10 cellular contexts compared by ENCODE assay signal in genomic region chr12:50017047-50017446, GRCh38. TPM values are rescaled to one million over a fixed set of nuclear protein-coding genes. Genes with fewer than 3 reads are reported as not detected.
DNase-seq lines count a peak whose midpoint lies in the region; ATAC-seq and TF ChIP-seq lines count a peak whose summit lies in the region.
"Had no signal": no experiment of that assay in that cellular context is flagged by ENCODE, and none has a peak within 500 bp of the region (broad histone marks: within the 10 kb centered on the region; RNA-seq: fewer than 3 reads in every experiment).

No MANE protein-coding gene starts in this region.

- H3K27me3 ChIP-seq in Peyer's patch (no peaks in the 10 kb centered on the region), esophagus (ENCODE audit: control insufficient read depth in 1 of 2, insufficient read depth in 2 of 2, low read length in 2 of 2) (no peaks in the 10 kb centered on the region), transverse colon (no peaks in the 10 kb centered on the region)

- ATAC-seq in activated naive CD4-positive, alpha-beta T cell treated with anti-CD3 and anti-CD28 coated beads, Interleukin-2, amount 50 U/mL, for 72 hours = no peak
- no peak for ATAC-seq in GM18870 (IDR thresholded peaks at IDR 0.05; ENCODE audit: unreplicated experiment)

- 40 to 43% methylated on average over 5 of the region's 5 CpGs for WGBS in esophagus, 2 donors
- WGBS in mesodermal cell (ENCODE audit: insufficient coverage in 2 of 2), 2 experiments = 87 to 100% methylated on average over 3 of the region's 5 CpGs
- 73 to 100% methylated on average over 3 to 5 of the region's 5 CpGs for WGBS in transverse colon (ENCODE audit: low coverage in 1 of 2), 2 donors

- H3K4me1 ChIP-seq in Peyer's patch (no peaks in the 10 kb centered on the region), esophagus (ENCODE audit: control insufficient read depth in 2 of 2, insufficient read depth in 2 of 2, low read length in 1 of 2) (peaks cover 0 to 2% of the 10 kb centered on the region in 2 donors), mesodermal cell (ENCODE audit: control insufficient read depth, insufficient read depth, low read length, poor library complexity, severe bottlenecking) (no peaks in the 10 kb centered on the region), transverse colon (peaks cover 0 to 15% (median 0%) of the 10 kb centered on the region in 4 donors)

- no peaks in the 10 kb centered on the region for H3K9me3 Mint-ChIP-seq in activated naive CD4-positive, alpha-beta T cell treated with anti-CD3 and anti-CD28 coated beads, Interleukin-2, amount 50 U/mL, for 72 hours

- peaks cover 8 to 9% of the 10 kb centered on the region in 2 donors for H3K36me3 Mint-ChIP-seq in activated naive CD4-positive, alpha-beta T cell treated with anti-CD3 and anti-CD28 coated beads, Interleukin-2, amount 50 U/mL, for 72 hours

- H3K4me3 ChIP-seq in Peyer's patch (no peak overlapping the region), esophagus (ENCODE audit: low read depth in 1 of 2, low read length in 2 of 2) (no peak overlapping the region), mesodermal cell (ENCODE audit: extremely low read depth, insufficient read depth, low read length, poor library complexity, severe bottlenecking) (no peak overlapping the region), transverse colon (no peak overlapping the region)

- no peak for TF ChIP-seq CTCF in Peyer's patch (IDR thresholded peaks at IDR 0.05)
- TF ChIP-seq CTCF in transverse colon (IDR thresholded peaks at IDR 0.05) = no peak

- H3K27ac ChIP-seq in Peyer's patch (peak overlapping the region in 3 of 4 donors; percentile 21 to 76 (median 56)), esophagus (ENCODE audit: low read depth in 2 of 2, low read length in 1 of 2) (peak overlapping the region; percentile 11 to 60), mesodermal cell (ENCODE audit: low read depth, low read length, severe bottlenecking) (peak overlapping the region; percentile 57), transverse colon (peak overlapping the region; percentile 64 to 68 (median 66))

- no peak overlapping the region for H3K27ac Mint-ChIP-seq in activated naive CD4-positive, alpha-beta T cell treated with anti-CD3 and anti-CD28 coated beads, Interleukin-2, amount 50 U/mL, for 72 hours

- peak in 1 of 3 donors; percentile 73 for DNase-seq in Peyer's patch
- peak; percentile 47 for DNase-seq in transverse colon
- no peak for DNase-seq in activated naive CD4-positive, alpha-beta T cell treated with anti-CD3 and anti-CD28 coated beads, Interleukin-2, amount 50 U/mL, for 72 hours (ENCODE audit: low spot score in 2 of 2)
- DNase-seq in posterior vena cava (ENCODE audit: low spot score) = no peak
- DNase-seq in NCI-H2171 treated with DMSO at 0.1 percent for 48 hours (lab: John Stamatoyannopoulos, UW) = no peak
- DNase-seq: cortex of kidney; stimulated activated CD4-positive, alpha-beta T cell treated with anti-CD3 and anti-CD28 coated beads, Interleukin-4, amount 100 ng/mL, for 1 hour had no signal

- in situ Hi-C loops in transverse colon (cut with MboI; ENCODE audit: low pct_ligation_motif_present in 1 of 4, low pct_unique_long_range_greater_than_20kb in 1 of 4, low sequenced_read_pairs in 3 of 4) = no loop called here

- H3K36me3 ChIP-seq in Peyer's patch (no peaks in the 10 kb centered on the region), esophagus (ENCODE audit: control insufficient read depth in 2 of 2, insufficient read depth in 2 of 2, low read length in 1 of 2) (peaks cover 0 to 3% of the 10 kb centered on the region in 2 donors), mesodermal cell (ENCODE audit: control insufficient read depth, insufficient read depth, low read length) (peaks cover 54% of the 10 kb centered on the region), transverse colon (peaks cover 0 to 3% (median 0%) of the 10 kb centered on the region in 4 donors)

- no peak for TF ChIP-seq POLR2A in Peyer's patch (IDR thresholded peaks at IDR 0.05)
- no peak for TF ChIP-seq POLR2A in transverse colon (IDR thresholded peaks at IDR 0.05)

- intact Hi-C loops in transverse colon (cut with DNase I; ENCODE audit: low total_unique reads) = no loop called here
- intact Hi-C loops in posterior vena cava (cut with DNase I) = no loop called here

- H3K9me3 ChIP-seq in Peyer's patch = no peaks in the 10 kb centered on the region
- no peaks in the 10 kb centered on the region for H3K9me3 ChIP-seq in esophagus (ENCODE audit: control insufficient read depth in 2 of 2, insufficient read depth in 1 of 2, low read depth in 1 of 2, low read length in 1 of 2)
- no peaks in the 10 kb centered on the region for H3K9me3 ChIP-seq in mesodermal cell (ENCODE audit: control insufficient read depth, low read length)
- no peaks in the 10 kb centered on the region for H3K9me3 ChIP-seq in transverse colon

- TF ChIP-seq EP300 in transverse colon (IDR thresholded peaks at IDR 0.05; ENCODE audit: low read depth) = no peak

RNA-seq across cellular contexts. Expression of gene RACGAP1, which starts 8.2 kb away (rescaled TPM):
- total RNA-seq in Peyer's patch (10 to 100 TPM in 1 of 4 donors, 1 to 10 TPM in 3; 5.1 to 29.7 (median 8.5) TPM), transverse colon (10 to 100 TPM in 2 of 4 donors, 1 to 10 TPM in 2; 5.0 to 13.4 (median 9.3) TPM), posterior vena cava (10 to 100 TPM in 1 of 2 donors, 1 to 10 TPM in 1; 9.9 to 10.5 TPM)
- 10 to 100 TPM in 1 of 2 donors, 1 to 10 TPM in 1; 6.0 to 16.8 TPM for polyA plus RNA-seq in esophagus
- polyA plus RNA-seq in mesodermal cell (2013, experiment 1 of 2) = 47.1 TPM
- 52.9 TPM for polyA plus RNA-seq in mesodermal cell (2013, experiment 2 of 2)
- total RNA-seq in activated naive CD4-positive, alpha-beta T cell treated with anti-CD3 and anti-CD28 coated beads, Interleukin-2, amount 50 U/mL, for 72 hours = 100 to 1,000 TPM; 109 to 195 TPM

RNA-seq across cellular contexts. Expression of gene ASIC1, which starts 40.3 kb away (rescaled TPM):
- 1 to 10 TPM in 2 of 4 donors, under 1 TPM in 1, not detected in 1; 0.70 to 5.7 (median 1.5) TPM for total RNA-seq in Peyer's patch
- 1 to 10 TPM; 1.4 to 2.1 TPM for polyA plus RNA-seq in esophagus
- polyA plus RNA-seq in mesodermal cell (2013, experiment 1 of 2) = 9.8 TPM
- 8.9 TPM for polyA plus RNA-seq in mesodermal cell (2013, experiment 2 of 2)
- total RNA-seq in transverse colon = 1 to 10 TPM in 1 of 4 donors, under 1 TPM in 3; 0.75 to 3.0 (median 0.81) TPM
- total RNA-seq in activated naive CD4-positive, alpha-beta T cell treated with anti-CD3 and anti-CD28 coated beads, Interleukin-2, amount 50 U/mL, for 72 hours = 10 to 100 TPM in 1 of 2 donors, 1 to 10 TPM in 1; 2.8 to 11.7 TPM
- total RNA-seq in posterior vena cava = 1 to 10 TPM; 2.5 to 4.2 TPM

RNA-seq across cellular contexts. Expression of gene AQP6, which starts 44.3 kb away (rescaled TPM):
- not detected for total RNA-seq in Peyer's patch
- under 1 TPM; 0.02 to 0.08 TPM for polyA plus RNA-seq in esophagus
- polyA plus RNA-seq in mesodermal cell (2013, experiment 1 of 2) = not detected
- not detected for polyA plus RNA-seq in mesodermal cell (2013, experiment 2 of 2)
- total RNA-seq in transverse colon = under 1 TPM in 1 of 4 donors, not detected in 3; 0.41 TPM
- not detected for total RNA-seq in activated naive CD4-positive, alpha-beta T cell treated with anti-CD3 and anti-CD28 coated beads, Interleukin-2, amount 50 U/mL, for 72 hours
- total RNA-seq in posterior vena cava = under 1 TPM in 1 of 2 donors, not detected in 1; 0.05 TPM

RNA-seq across cellular contexts. Expression of gene AQP5, which starts 55.4 kb away (rescaled TPM):
- total RNA-seq in Peyer's patch (not detected), transverse colon (not detected), posterior vena cava (not detected)
- polyA plus RNA-seq in esophagus = 10 to 100 TPM in 1 of 2 donors, 1 to 10 TPM in 1; 3.1 to 48.8 TPM
- 0.22 TPM for polyA plus RNA-seq in mesodermal cell (2013, experiment 1 of 2)
- 0.35 TPM for polyA plus RNA-seq in mesodermal cell (2013, experiment 2 of 2)
- not detected for total RNA-seq in activated naive CD4-positive, alpha-beta T cell treated with anti-CD3 and anti-CD28 coated beads, Interleukin-2, amount 50 U/mL, for 72 hours
